In the genomic region with DNA sequence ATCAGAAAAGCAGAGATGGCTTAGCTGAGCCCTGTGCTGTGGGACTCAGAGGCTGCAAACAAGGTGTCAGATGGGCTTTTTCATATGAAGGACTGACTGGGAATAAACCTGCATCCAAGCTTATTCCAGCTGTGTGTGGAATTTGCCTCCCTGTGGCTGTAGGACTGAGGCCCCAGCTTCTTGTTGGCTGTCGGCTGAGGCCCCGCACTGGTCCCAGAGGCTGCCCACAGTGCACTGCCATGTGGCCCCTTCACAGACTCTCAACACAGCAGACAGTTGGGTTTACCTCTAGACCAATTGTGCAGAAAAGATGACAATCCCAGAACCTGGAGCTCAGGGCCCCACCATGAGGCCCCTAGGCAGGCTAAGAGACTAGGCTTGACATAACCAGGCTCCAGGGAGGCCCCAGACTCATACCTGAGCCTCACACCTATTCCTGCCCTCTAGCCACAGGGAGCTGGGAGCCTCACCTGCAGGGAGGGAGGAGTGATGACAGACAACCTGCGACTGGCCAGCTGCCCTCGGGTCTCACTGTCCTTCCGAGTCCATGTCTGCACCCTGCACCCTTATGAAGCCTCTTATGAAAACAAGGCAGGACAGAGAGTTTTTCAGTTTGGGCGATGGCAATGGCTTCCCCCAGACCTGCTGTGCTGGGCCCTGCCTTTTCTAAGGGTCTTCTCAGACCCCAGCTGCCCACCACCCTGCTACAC, we compare ENCODE assay signal across 24 cellular contexts.
"Had no signal": no experiment of that assay in that cellular context is flagged by ENCODE, and none has a peak within 500 bp of the region (broad histone marks: within the 10 kb centered on the region; RNA-seq: fewer than 3 reads in every experiment).

No MANE protein-coding gene starts in this region.

- H3K4me1 ChIP-seq: SJSA1 had no signal

- H3K27me3 ChIP-seq: SJSA1 had no signal

- FAIRE-seq: HepG2, RCC 7860 had no signal

- DNase-seq: IMR-90, Karpas-422, KG1, MM.1S, NCI-H1048, NCI-H1105, NCI-H1417 treated with DMSO at 0.1 percent for 48 hours, NCI-H146, NCI-H1694 treated with DMSO at 0.1 percent for 48 hours, NCI-H1930, NCI-H2081, NCI-H2107, NCI-H226, NCI-H446, NCI-H524, NCI-H69, NCI-H774, Right ventricle myocardium superior, RPMI8226, SIG-M5 had no signal

- H3K4me3 ChIP-seq: SJSA1, SK-N-MC had no signal

- H3K36me3 ChIP-seq: SJSA1 had no signal

- H3K27ac ChIP-seq: SJSA1, SK-N-MC had no signal
